ENCODE assay signal across 1 cellular context in the genomic region with DNA sequence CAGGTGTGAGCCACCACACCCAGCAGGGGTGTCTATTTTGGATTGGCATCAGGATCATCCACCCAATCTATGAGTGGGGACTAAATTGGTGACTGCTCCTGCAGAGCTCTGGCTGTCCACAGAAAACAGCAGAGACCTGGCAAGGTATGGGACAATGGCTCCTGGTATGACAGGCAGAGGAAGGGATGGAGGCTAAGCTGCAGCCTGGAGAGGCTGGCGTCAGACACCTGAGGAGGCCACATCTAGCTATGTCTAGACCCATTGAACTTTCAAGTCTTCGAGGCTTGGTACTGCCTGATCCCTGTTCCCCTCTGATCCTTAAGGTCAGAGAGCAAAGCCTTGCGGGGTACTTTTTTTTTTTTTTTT.
TF ChIP-seq lines count a peak whose summit lies in the region.

No MANE protein-coding gene starts in this region.

TF ChIP-seq in SK-N-SH, 30 proteins besides CTCF, POLR2A, EP300 and RAD21:
- TF ChIP-seq RXRA (IDR thresholded peaks at IDR 0.05; ENCODE audit: borderline replicate concordance, low read depth) (no peak), GATA2 (CRISPR knock-in tag; IDR thresholded peaks at IDR 0.05) (no peak)
